18 cellular contexts compared by ENCODE assay signal in the genomic region with DNA sequence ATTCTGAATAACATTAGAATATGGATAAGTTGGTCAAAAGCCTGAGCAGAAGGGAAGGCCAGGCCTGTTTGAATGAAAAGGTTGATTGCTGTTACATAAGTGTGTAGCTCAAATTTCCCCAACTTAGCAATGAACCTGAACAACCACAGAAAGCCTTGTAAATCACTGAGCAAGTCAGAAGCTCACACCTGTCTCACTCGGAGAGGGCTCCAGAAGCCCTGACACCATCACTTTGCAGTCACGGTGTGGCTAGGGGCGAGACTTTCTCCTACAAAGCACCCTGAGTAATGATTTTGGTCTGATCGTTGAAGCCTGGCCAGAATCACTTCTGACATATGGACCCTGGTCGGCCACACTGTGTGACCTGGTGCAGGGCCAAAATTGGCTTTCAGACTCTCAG.
"Had no signal": no experiment of that assay in that cellular context is flagged by ENCODE, and none has a peak within 500 bp of the region (broad histone marks: within the 10 kb centered on the region; RNA-seq: fewer than 3 reads in every experiment).

No MANE protein-coding gene starts in this region.

- H3K9me3 ChIP-seq: body of pancreas, tibial nerve, vagina had no signal

- ATAC-seq: activated CD8-positive, alpha-beta memory T cell treated with anti-CD3 and anti-CD28 coated beads, Interleukin-2, amount 10 ng/mL, durations not matched to agents 7 days and 5 days; activated naive CD4-positive, alpha-beta T cell treated with anti-CD3 and anti-CD28 coated beads, Interleukin-2, amount 50 U/mL, for 72 hours; activated T-cell treated with anti-CD3 and anti-CD28 coated beads, Interleukin-2, amount 50 U/mL, for 4 hours; body of pancreas; left ventricle myocardium superior had no signal

- H3K27ac ChIP-seq: body of pancreas, hepatocyte, tibial nerve, vagina had no signal

- H3K4me3 ChIP-seq: body of pancreas, hepatocyte, tibial nerve, vagina had no signal

- FAIRE-seq: kidney had no signal

- H3K27me3 ChIP-seq: body of pancreas, tibial nerve, vagina had no signal

- H3K36me3 ChIP-seq: tibial nerve, vagina had no signal

- DNase-seq: activated CD4-positive, alpha-beta T cell treated with anti-CD3 and anti-CD28 coated beads, Interleukin-2, amount 50 U/mL, for 4 hours; activated CD4-positive, CD25-positive, alpha-beta regulatory T cell treated with anti-CD3 and anti-CD28 coated beads, Interleukin-2, amount 50 U/mL, for 72 hours; activated CD8-positive, alpha-beta memory T cell treated with anti-CD3 and anti-CD28 coated beads, Interleukin-2, amount 10 ng/mL, durations not matched to agents 7 days and 5 days; activated effector memory CD4-positive, alpha-beta T cell treated with anti-CD3 and anti-CD28 coated beads, Interleukin-2, amount 50 U/mL, for 16 hours; activated T-cell treated with anti-CD3 and anti-CD28 coated beads, Interleukin-2, amount 50 U/mL, for 4 hours; amniotic stem cell; body of pancreas; cerebellar nuclear complex; dermis blood vessel endothelial cell; erythroblast; kidney; left ventricle myocardium superior; mesendoderm; nephron progenitor cell had no signal

- H3K4me1 ChIP-seq: body of pancreas, tibial nerve, vagina had no signal
